8 cellular contexts compared by ENCODE assay signal in genomic region chr18:8730080-8730827, GRCh38. TPM values are rescaled to one million over a fixed set of nuclear protein-coding genes. Genes with fewer than 3 reads are reported as not detected.
DNase-seq lines count a peak whose midpoint lies in the region; ATAC-seq, FAIRE-seq and TF ChIP-seq lines count a peak whose summit lies in the region.

No MANE protein-coding gene starts in this region.

- no TSS peak for BruUV-seq in K562 (replicated peaks; lab: Mats Ljungman, UMichigan)

- H2AFZ ChIP-seq in K562 (ENCODE audit: low read depth, low read length), result peak overlapping the region; percentile 80

- ATAC-seq in K562 (peak; percentile 100), lower lobe of right lung (peak; percentile 91 to 95), GM21515 (IDR thresholded peaks at IDR 0.05; ENCODE audit: unreplicated experiment) (no peak), HG02973 (IDR thresholded peaks at IDR 0.05; ENCODE audit: unreplicated experiment) (no peak)

- H3K4me1 ChIP-seq in K562 (replicated peaks in 1 of 2; ENCODE audit: control insufficient read depth in 2 of 2, insufficient read depth in 2 of 2, low read length in 2 of 2), result peaks cover 16 to 20% of the 10 kb centered on the region in 2 experiments; a peak in 4 of 5 replicates
- H3K4me1 ChIP-seq in lower lobe of right lung, result peaks cover 4% of the 10 kb centered on the region
- peaks cover 0 to 10% of the 10 kb centered on the region in 2 donors for H3K4me1 ChIP-seq in uterus

- H3K4me2 ChIP-seq in K562 (ENCODE audit: insufficient read depth, low read length), result peak overlapping the region; percentile 75

- H3K27ac ChIP-seq in K562 (ENCODE audit: extremely low read depth, low read depth, low read length), result peak overlapping the region; percentile 64
- peak overlapping the region; percentile 37 for H3K27ac ChIP-seq in lower lobe of right lung
- peak overlapping the region in 1 of 2 donors; percentile 5 for H3K27ac ChIP-seq in uterus

- no peaks in the 10 kb centered on the region for H3K79me2 ChIP-seq in K562 (ENCODE audit: control insufficient read depth, insufficient read depth, low read length)

- peak; percentile 98 for FAIRE-seq in K562 (lab: Jason Lieb, UNC)

- in situ Hi-C loops in K562 (cut with MboI), result no loop called here

- H3K36me3 ChIP-seq in K562 (ENCODE audit: control insufficient read depth, insufficient read depth, low read length) (no peaks in the 10 kb centered on the region), lower lobe of right lung (no peaks in the 10 kb centered on the region), uterus (no peaks in the 10 kb centered on the region)

- H3K9me3 ChIP-seq in K562 (replicated peaks; ENCODE audit: control insufficient read depth, insufficient read depth, low read depth, low read length) (no peaks in the 10 kb centered on the region), lower lobe of right lung (no peaks in the 10 kb centered on the region), uterus (no peaks in the 10 kb centered on the region)

- POLR2A ChIA-PET in K562 (lab: Yijun Ruan, JAX), result interaction anchor here (1.0 to 1.8 kb wide), 2 partner anchors 10 to 24 kb away, joined by 4 to 7 read pairs; no protein-coding TSS in a partner anchor

- peak; percentile 85 for TF ChIP-seq EP300 in K562 (IDR thresholded peaks at IDR 0.05; ENCODE audit: low read length)

- no peaks in the 10 kb centered on the region for H4K20me1 ChIP-seq in K562 (replicated peaks; ENCODE audit: control insufficient read depth, insufficient read depth, low read length)

- intact Hi-C loops in K562 (cut with micrococcal nuclease), result no loop called here
- intact Hi-C loops in lower lobe of right lung (cut with DNase I), result no loop called here
- intact Hi-C loops in uterus (cut with DNase I; ENCODE audit: low total_unique reads), result no loop called here

- TF ChIP-seq CTCF in K562 (IDR thresholded peaks at IDR 0.05 in 2 of 3, conservative IDR thresholded peaks at IDR 0.05 in 1 of 3; ENCODE audit: insufficient read depth in 2 of 3, low read depth in 1 of 3, low read length in 3 of 3) (no peak), lower lobe of right lung (IDR thresholded peaks at IDR 0.05) (no peak), uterus (IDR thresholded peaks at IDR 0.05) (no peak)

- no peaks in the 10 kb centered on the region for H3K9me1 ChIP-seq in K562 (ENCODE audit: control insufficient read depth, insufficient read depth, low read length)

- WGBS in K562 (ENCODE audit: insufficient coverage, low coverage, missing lambda C conversion rate), result 5% methylated on average over 16 of the region's 16 CpGs

- no peak for TF ChIP-seq RAD21 in K562 (CRISPR knock-in tag; conservative IDR thresholded peaks at IDR 0.05 in 1 of 2, IDR thresholded peaks at IDR 0.05 in 1 of 2)

- DNase-seq in NCI-H2196 (lab: John Stamatoyannopoulos, UW; ENCODE audit: unreplicated experiment), result peak; percentile 50
- DNase-seq in NCI-H2196 treated with DMSO at 0.1 percent for 48 hours (lab: John Stamatoyannopoulos, UW; ENCODE audit: unreplicated experiment), result no peak
- DNase-seq in K562 (ENCODE audit: extremely low read depth in 1 of 4, low spot score in 3 of 4), result peak; percentile 61 to 92 (median 76)
- peak; percentile 70 for DNase-seq in lower lobe of right lung
- peak; percentile 22 to 54 for DNase-seq in uterus
- DNase-seq in NOMO-1 treated with DMSO at 0.1 percent for 48 hours (lab: John Stamatoyannopoulos, UW; ENCODE audit: unreplicated experiment), result no peak

- H3K4me3 ChIP-seq in K562, result no peak overlapping the region
- H3K4me3 ChIP-seq in lower lobe of right lung, result no peak overlapping the region
- no peak overlapping the region for H3K4me3 ChIP-seq in uterus

- TF ChIP-seq POLR2A in K562 (conservative IDR thresholded peaks at IDR 0.05) (no peak), uterus (IDR thresholded peaks at IDR 0.05) (no peak)

- H3K27me3 ChIP-seq in K562 (ENCODE audit: control insufficient read depth in 2 of 2, insufficient read depth in 2 of 2, low read length in 2 of 2) (no peaks in the 10 kb centered on the region), lower lobe of right lung (ENCODE audit: low read depth) (no peaks in the 10 kb centered on the region), uterus (no peaks in the 10 kb centered on the region)

- H3K9ac ChIP-seq in K562 (ENCODE audit: insufficient read depth in 1 of 2, low read depth in 2 of 2, low read length in 2 of 2), result 0 out of 4 replicates have a peak overlapping the region, but pooled peaks of 1 of the 2 experiments have one; percentile 15

- CTCF ChIA-PET in K562 (lab: Yijun Ruan, JAX; ENCODE audit: low intra/inter-chr PET ratio), result no interaction called here

TF ChIP-seq in K562, 482 proteins besides CTCF, POLR2A, EP300 and RAD21 (continues in another document):
- TF ChIP-seq ATF1 (CRISPR knock-in tag; IDR thresholded peaks at IDR 0.05), result no peak
- TF ChIP-seq ATF1 (tag; IDR thresholded peaks at IDR 0.05), result peak; percentile 79
- TF ChIP-seq RBFOX2 (IDR thresholded peaks at IDR 0.05; ENCODE audit: low read depth, low read length), result no peak
- TF ChIP-seq PHF21A (IDR thresholded peaks at IDR 0.05; ENCODE audit: borderline replicate concordance, low read depth), result no peak
- no peak for TF ChIP-seq ZNF589 (CRISPR knock-in tag; IDR thresholded peaks at IDR 0.05; ENCODE audit: low read depth)
- TF ChIP-seq FOXP1 (CRISPR knock-in tag; IDR thresholded peaks at IDR 0.05), result no peak
- TF ChIP-seq LCOR (CRISPR knock-in tag; IDR thresholded peaks at IDR 0.05), result peak; percentile 90
- TF ChIP-seq PML (IDR thresholded peaks at IDR 0.05; ENCODE audit: low read length), result 0 out of 2 replicates have a peak, but pooled peaks have one; percentile 43
- no peak for TF ChIP-seq FOXJ3 (CRISPR knock-in tag; IDR thresholded peaks at IDR 0.05)
- TF ChIP-seq MECOM (CRISPR knock-in tag; IDR thresholded peaks at IDR 0.05), result peak; percentile 38; the same call in 1 of the 2 replicates
- 0 out of 2 replicates have a peak, but pooled peaks have one; percentile 28 for TF ChIP-seq ZEB2 (IDR thresholded peaks at IDR 0.05)
- no peak for TF ChIP-seq ZBTB2 (IDR thresholded peaks at IDR 0.05)
- peak; percentile 67 to 90; a peak in 3 of 4 replicates for TF ChIP-seq TRIM24 (IDR thresholded peaks at IDR 0.05)
- no peak for TF ChIP-seq THAP12 (CRISPR knock-in tag; IDR thresholded peaks at IDR 0.05)
- TF ChIP-seq NRF1 (conservative IDR thresholded peaks at IDR 0.05 in 1 of 2, IDR thresholded peaks at IDR 0.05 in 1 of 2), result peak; percentile 62 to 64
- no peak for TF ChIP-seq FOXK2 (conservative IDR thresholded peaks at IDR 0.05 in 1 of 2, IDR thresholded peaks at IDR 0.05 in 1 of 2; ENCODE audit: low read depth in 2 of 2)
- no peak for TF ChIP-seq LARP7 (IDR thresholded peaks at IDR 0.05)
- no peak for TF ChIP-seq PHB2 (IDR thresholded peaks at IDR 0.05; ENCODE audit: low read depth)

RNA-seq across cellular contexts. Expression of gene MTCL1, which starts 24.9 kb away (rescaled TPM):
- total RNA-seq in K562 (2011; cell fraction: chromatin; rRNA removed; ENCODE audit: low replicate concordance), result 26.9 and 56.2 TPM in 2 replicates
- total RNA-seq in K562 (2011; cell fraction: nucleolus; rRNA removed), result 10.2 and 11.4 TPM in 2 replicates
- 21.6 and 32.3 TPM in 2 replicates for total RNA-seq in K562 (2011; cell fraction: nucleoplasm; rRNA removed)
- total RNA-seq in K562 (2014; rRNA removed) (3.7 and 4.6 TPM in 2 replicates), K562 (2014; rRNA removed; fragmentation: Illumina TruSeq; extraction: Trizol) (6.8 and 7.4 TPM in 2 replicates), K562 (2015; rRNA removed; fragmentation: Illumina TruSeq; extraction: Trizol) (3.7 and 4.9 TPM in 2 replicates), K562 (2021) (5.4 and 5.9 TPM in 2 replicates), lower lobe of right lung (7.9 TPM), uterus (10 to 100 TPM in 2 of 4 donors, 1 to 10 TPM in 1, not detected in 1; 8.8 to 25.9 (median 11.0) TPM)
- polyA plus RNA-seq in K562 (2011; rRNA removed) (6.5 and 16.6 TPM in 2 replicates), K562 (2014; fragmentation: Illumina TruSeq; extraction: Trizol) (4.5 and 5.0 TPM in 2 replicates), K562 (2014; fragmentation: Nextera tagmentation; extraction: Ambion mirVana) (under 1 TPM; 0.21 to 0.38 TPM), K562 (2014; rRNA removed) (3.0 and 5.5 TPM in 2 replicates)
- 3.4 and 9.5 TPM in 2 replicates for polyA plus RNA-seq in K562 (2011; cell fraction: cytosol; rRNA removed)
- 20.4 and 52.0 TPM in 2 replicates for polyA plus RNA-seq in K562 (2011; cell fraction: nucleus; rRNA removed)
- 4.6 and 4.8 TPM in 2 replicates for polyA plus RNA-seq in K562 (2012)
- polyA minus RNA-seq in K562 (2011; rRNA and poly(A)+ RNA removed), result 21.5 and 39.2 TPM in 2 replicates
- 3.7 and 16.8 TPM in 2 replicates for polyA minus RNA-seq in K562 (2011; cell fraction: cytosol; rRNA and poly(A)+ RNA removed)
- polyA minus RNA-seq in K562 (2011; cell fraction: nucleus; rRNA and poly(A)+ RNA removed), result 14.9 and 54.1 TPM in 2 replicates

Comparison
In these comparisons a context has a peak if more than half of its experiments do, and no peak if none do; other contexts are left out.
1. DNase-seq: peak in NCI-H2196 (single experiment), K562 (4 of 4), lower lobe of right lung (single experiment) and uterus (2 of 2); none in NCI-H2196 treated with DMSO at 0.1 percent for 48 hours (single experiment) and NOMO-1 treated with DMSO at 0.1 percent for 48 hours (single experiment).
2. ATAC-seq: peak in K562 (single experiment) and lower lobe of right lung (2 of 2); none in GM21515 (single experiment) and HG02973 (single experiment).